ENCODE assay signal across 1 cellular context in the genomic region with DNA sequence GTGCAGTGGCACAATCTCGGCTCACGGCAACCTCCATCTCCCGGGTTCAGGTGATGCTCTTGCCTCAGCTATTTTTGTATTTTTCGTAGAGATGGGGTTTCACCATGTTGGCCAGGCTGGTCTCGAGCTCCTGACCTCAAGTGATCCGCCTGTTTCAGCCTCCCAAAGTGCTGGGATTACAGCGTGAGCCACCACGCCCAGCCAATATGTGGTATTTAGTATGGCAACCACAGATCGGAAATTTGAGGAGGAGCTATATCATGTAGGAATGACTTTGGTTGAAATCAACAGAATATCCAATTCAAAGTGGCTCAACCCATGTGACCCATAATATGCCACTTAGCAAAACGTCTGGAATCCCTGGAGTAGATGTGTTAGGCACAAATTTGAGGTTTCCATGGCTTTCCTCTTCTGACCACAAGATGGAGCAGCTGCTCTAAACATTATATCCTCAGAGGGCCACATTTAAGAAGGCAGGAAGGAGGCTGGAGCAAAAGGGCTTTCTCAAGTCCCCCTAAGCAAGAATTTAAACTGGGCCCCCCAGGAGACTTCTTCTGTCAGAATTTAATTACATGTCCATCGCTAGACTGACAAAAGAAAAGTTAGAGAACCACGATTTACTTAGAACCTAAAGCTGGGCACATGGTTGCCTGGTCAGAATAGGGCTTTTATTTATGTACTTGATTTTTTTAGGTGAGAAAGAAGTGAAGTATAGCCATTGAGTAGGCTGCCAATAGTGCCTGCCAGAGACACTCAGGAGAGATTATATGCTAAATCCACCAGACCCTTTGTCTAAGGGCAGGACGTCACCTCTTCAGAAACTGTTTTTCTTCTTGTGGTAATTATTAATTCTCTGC.
TF ChIP-seq lines count a peak whose summit lies in the region.

No MANE protein-coding gene starts in this region.

TF ChIP-seq in HCT116, 20 proteins besides CTCF, POLR2A, EP300 and RAD21 (continued from another document):
- TF ChIP-seq, protein P1, sequence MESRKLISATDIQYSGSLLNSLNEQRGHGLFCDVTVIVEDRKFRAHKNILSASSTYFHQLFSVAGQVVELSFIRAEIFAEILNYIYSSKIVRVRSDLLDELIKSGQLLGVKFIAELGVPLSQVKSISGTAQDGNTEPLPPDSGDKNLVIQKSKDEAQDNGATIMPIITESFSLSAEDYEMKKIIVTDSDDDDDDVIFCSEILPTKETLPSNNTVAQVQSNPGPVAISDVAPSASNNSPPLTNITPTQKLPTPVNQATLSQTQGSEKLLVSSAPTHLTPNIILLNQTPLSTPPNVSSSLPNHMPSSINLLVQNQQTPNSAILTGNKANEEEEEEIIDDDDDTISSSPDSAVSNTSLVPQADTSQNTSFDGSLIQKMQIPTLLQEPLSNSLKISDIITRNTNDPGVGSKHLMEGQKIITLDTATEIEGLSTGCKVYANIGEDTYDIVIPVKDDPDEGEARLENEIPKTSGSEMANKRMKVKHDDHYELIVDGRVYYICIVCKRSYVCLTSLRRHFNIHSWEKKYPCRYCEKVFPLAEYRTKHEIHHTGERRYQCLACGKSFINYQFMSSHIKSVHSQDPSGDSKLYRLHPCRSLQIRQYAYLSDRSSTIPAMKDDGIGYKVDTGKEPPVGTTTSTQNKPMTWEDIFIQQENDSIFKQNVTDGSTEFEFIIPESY (IDR thresholded peaks at IDR 0.05; ENCODE audit: extremely low read depth, insufficient replicate concordance, low read length), result no peak
- no peak for TF ChIP-seq CBX3 (IDR thresholded peaks at IDR 0.05; ENCODE audit: low read depth)
- no peak for TF ChIP-seq ZNF274 (IDR thresholded peaks at IDR 0.05; ENCODE audit: low read depth, low read length)
- TF ChIP-seq ELF1 (IDR thresholded peaks at IDR 0.05; ENCODE audit: borderline replicate concordance, low read depth), result no peak
- TF ChIP-seq POLR2AphosphoS5 (IDR thresholded peaks at IDR 0.05; ENCODE audit: low read depth, low read length), result no peak
- TF ChIP-seq FOSL1 (IDR thresholded peaks at IDR 0.05; ENCODE audit: low read depth), result no peak
- TF ChIP-seq, protein P2, sequence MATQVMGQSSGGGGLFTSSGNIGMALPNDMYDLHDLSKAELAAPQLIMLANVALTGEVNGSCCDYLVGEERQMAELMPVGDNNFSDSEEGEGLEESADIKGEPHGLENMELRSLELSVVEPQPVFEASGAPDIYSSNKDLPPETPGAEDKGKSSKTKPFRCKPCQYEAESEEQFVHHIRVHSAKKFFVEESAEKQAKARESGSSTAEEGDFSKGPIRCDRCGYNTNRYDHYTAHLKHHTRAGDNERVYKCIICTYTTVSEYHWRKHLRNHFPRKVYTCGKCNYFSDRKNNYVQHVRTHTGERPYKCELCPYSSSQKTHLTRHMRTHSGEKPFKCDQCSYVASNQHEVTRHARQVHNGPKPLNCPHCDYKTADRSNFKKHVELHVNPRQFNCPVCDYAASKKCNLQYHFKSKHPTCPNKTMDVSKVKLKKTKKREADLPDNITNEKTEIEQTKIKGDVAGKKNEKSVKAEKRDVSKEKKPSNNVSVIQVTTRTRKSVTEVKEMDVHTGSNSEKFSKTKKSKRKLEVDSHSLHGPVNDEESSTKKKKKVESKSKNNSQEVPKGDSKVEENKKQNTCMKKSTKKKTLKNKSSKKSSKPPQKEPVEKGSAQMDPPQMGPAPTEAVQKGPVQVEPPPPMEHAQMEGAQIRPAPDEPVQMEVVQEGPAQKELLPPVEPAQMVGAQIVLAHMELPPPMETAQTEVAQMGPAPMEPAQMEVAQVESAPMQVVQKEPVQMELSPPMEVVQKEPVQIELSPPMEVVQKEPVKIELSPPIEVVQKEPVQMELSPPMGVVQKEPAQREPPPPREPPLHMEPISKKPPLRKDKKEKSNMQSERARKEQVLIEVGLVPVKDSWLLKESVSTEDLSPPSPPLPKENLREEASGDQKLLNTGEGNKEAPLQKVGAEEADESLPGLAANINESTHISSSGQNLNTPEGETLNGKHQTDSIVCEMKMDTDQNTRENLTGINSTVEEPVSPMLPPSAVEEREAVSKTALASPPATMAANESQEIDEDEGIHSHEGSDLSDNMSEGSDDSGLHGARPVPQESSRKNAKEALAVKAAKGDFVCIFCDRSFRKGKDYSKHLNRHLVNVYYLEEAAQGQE (IDR thresholded peaks at IDR 0.05; ENCODE audit: low read depth), result no peak
- TF ChIP-seq, protein P3, sequence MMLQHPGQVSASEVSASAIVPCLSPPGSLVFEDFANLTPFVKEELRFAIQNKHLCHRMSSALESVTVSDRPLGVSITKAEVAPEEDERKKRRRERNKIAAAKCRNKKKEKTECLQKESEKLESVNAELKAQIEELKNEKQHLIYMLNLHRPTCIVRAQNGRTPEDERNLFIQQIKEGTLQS (IDR thresholded peaks at IDR 0.05), result no peak
- TF ChIP-seq EGR1 (IDR thresholded peaks at IDR 0.05; ENCODE audit: low read depth), result no peak
- no peak for TF ChIP-seq SRF (IDR thresholded peaks at IDR 0.05; ENCODE audit: low read depth)
- TF ChIP-seq SP1 (IDR thresholded peaks at IDR 0.05; ENCODE audit: low read depth), result no peak
- TF ChIP-seq JUND (IDR thresholded peaks at IDR 0.05), result no peak
- no peak for TF ChIP-seq EZH2phosphoT487 (IDR thresholded peaks at IDR 0.05; ENCODE audit: borderline replicate concordance)
- TF ChIP-seq TCF7L2 (IDR thresholded peaks at IDR 0.05; ENCODE audit: borderline replicate concordance, extremely low read depth, insufficient read depth, insufficient read length), result no peak
- TF ChIP-seq EZH2 (IDR thresholded peaks at IDR 0.05), result no peak
- TF ChIP-seq ZFX (IDR thresholded peaks at IDR 0.05), result no peak
